12 cellular contexts compared by ENCODE assay signal in genomic region chr1:45730780-45731319, GRCh38.
"Had no signal": no experiment of that assay in that cellular context is flagged by ENCODE, and none has a peak within 500 bp of the region (broad histone marks: within the 10 kb centered on the region; RNA-seq: fewer than 3 reads in every experiment).

No MANE protein-coding gene starts in this region.

- H3K9me3 ChIP-seq: esophagus muscularis mucosa, stomach had no signal

- H3K27ac Mint-ChIP-seq: activated naive CD8-positive, alpha-beta T cell treated with anti-CD3 and anti-CD28 coated beads, Interleukin-2, amount 10 ng/mL, durations not matched to agents 7 days and 5 days; activated T-cell treated with anti-CD3 and anti-CD28 coated beads, Interleukin-2, amount 50 U/mL, for 24 hours; endodermal cell; T-helper 2 cell treated with Interferon-gamma antibody and Interleukin-4, amounts not matched to agents 5 μg/mL and 100 μg/mL, for 36 hours had no signal

- H3K27me3 Mint-ChIP-seq: activated naive CD8-positive, alpha-beta T cell treated with anti-CD3 and anti-CD28 coated beads, Interleukin-2, amount 10 ng/mL, durations not matched to agents 7 days and 5 days; activated T-cell treated with anti-CD3 and anti-CD28 coated beads, Interleukin-2, amount 50 U/mL, for 24 hours had no signal

- DNase-seq: activated effector memory CD4-positive, alpha-beta T cell treated with anti-CD3 and anti-CD28 coated beads, Interleukin-2, amount 50 U/mL, for 16 hours; activated naive CD8-positive, alpha-beta T cell treated with anti-CD3 and anti-CD28 coated beads, Interleukin-2, amount 10 ng/mL, durations not matched to agents 7 days and 5 days; activated T-cell treated with anti-CD3 and anti-CD28 coated beads, Interleukin-2, amount 50 U/mL, for 24 hours; anterior cingulate cortex; endodermal cell; left colon; mesenchymal stem cell; stimulated activated CD4-positive, alpha-beta T cell treated with anti-CD3 and anti-CD28 coated beads, Interleukin-4, amount 100 ng/mL, for 4 hours; stomach had no signal

- H3K4me3 Mint-ChIP-seq: activated naive CD8-positive, alpha-beta T cell treated with anti-CD3 and anti-CD28 coated beads, Interleukin-2, amount 10 ng/mL, durations not matched to agents 7 days and 5 days; activated T-cell treated with anti-CD3 and anti-CD28 coated beads, Interleukin-2, amount 50 U/mL, for 24 hours; endodermal cell; T-helper 2 cell treated with Interferon-gamma antibody and Interleukin-4, amounts not matched to agents 5 μg/mL and 100 μg/mL, for 36 hours had no signal

- H3K4me3 ChIP-seq: esophagus muscularis mucosa, stomach had no signal

- ATAC-seq: activated CD4-positive, CD25-positive, alpha-beta regulatory T cell treated with anti-CD3 and anti-CD28 coated beads, Interleukin-2, amount 50 U/mL, for 24 hours had no signal

- H3K27ac ChIP-seq: esophagus muscularis mucosa, stomach had no signal

- H3K9me3 Mint-ChIP-seq: activated naive CD8-positive, alpha-beta T cell treated with anti-CD3 and anti-CD28 coated beads, Interleukin-2, amount 10 ng/mL, durations not matched to agents 7 days and 5 days; activated T-cell treated with anti-CD3 and anti-CD28 coated beads, Interleukin-2, amount 50 U/mL, for 24 hours; T-helper 2 cell treated with Interferon-gamma antibody and Interleukin-4, amounts not matched to agents 5 μg/mL and 100 μg/mL, for 36 hours had no signal

- H3K27me3 ChIP-seq: esophagus muscularis mucosa, stomach had no signal

- H3K4me1 ChIP-seq: esophagus muscularis mucosa had no signal
